In genomic region chr7:75403455-75404443, GRCh38 we compare ENCODE assay signal across 1 cellular context. TPM values are rescaled to one million over a fixed set of nuclear protein-coding genes. Genes with fewer than 3 reads are reported as not detected.
"Had no signal": no experiment of that assay in that cellular context is flagged by ENCODE, and none has a peak within 500 bp of the region (broad histone marks: within the 10 kb centered on the region; RNA-seq: fewer than 3 reads in every experiment).

No MANE protein-coding gene starts in this region.

RNA-seq across cellular contexts. Expression of gene TRIM73, which starts 8.3 kb away (rescaled TPM):
- total RNA-seq: kidney epithelial cell had no signal
